Comparison of ENCODE assay signal across 8 cellular contexts in the genomic region with DNA sequence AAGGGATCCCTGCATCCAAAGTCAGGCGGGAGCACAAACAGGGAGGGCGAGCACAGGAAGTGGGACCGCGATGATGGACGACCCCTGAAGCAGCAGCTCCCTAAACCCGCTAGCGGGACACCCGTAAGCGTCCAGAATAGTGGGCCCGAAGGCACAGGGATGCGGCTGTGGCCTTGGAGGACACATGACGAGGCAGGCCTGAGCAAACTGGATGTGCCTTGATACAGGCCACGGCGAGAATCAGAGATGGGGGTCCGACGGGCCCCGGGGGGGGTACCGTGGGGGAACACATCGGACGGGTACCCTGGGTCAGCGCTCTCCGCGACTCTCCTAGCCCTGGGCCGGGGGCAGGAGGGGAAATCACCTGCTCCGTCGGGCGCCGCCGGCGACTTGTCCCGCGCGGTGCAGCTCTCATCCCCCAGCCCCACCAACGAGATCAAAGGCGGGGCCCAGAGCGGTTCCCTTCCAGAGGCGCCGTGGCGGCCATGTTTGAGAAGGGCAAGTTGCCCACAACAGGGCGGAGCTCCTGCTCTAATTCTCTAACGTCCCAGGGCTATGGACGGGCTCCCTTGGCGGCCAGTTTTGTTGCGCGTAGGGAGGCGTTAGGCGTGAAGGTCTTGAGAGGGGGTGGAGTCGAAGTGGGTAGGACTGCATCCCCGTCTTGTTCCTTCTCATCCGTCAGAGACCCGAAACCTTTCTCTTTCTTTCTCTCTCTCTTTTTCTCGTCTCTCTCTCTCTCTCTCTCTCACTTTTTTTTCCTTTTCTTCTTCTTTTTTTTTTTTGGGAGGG. TPM values are rescaled to one million over a fixed set of nuclear protein-coding genes. Genes with fewer than 3 reads are reported as not detected.
A peak's percentile ranks its signal among the peaks of the same experiment; 100 is the strongest.
DNase-seq lines count a peak whose midpoint lies in the region; ATAC-seq and TF ChIP-seq lines count a peak whose summit lies in the region.

A gene with protein sequence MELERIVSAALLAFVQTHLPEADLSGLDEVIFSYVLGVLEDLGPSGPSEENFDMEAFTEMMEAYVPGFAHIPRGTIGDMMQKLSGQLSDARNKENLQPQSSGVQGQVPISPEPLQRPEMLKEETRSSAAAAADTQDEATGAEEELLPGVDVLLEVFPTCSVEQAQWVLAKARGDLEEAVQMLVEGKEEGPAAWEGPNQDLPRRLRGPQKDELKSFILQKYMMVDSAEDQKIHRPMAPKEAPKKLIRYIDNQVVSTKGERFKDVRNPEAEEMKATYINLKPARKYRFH (minus strand): TSS at position 413 of the 789 bp plus-strand sequence. CDS start 7,386 bp downstream, outside the sequence.

- H3K4me3 ChIP-seq in BLaER1 (peak within 1 kb of the TSS; percentile 96), colonic mucosa (peak within 1 kb of the TSS; percentile 85)

- H3K4me3 Mint-ChIP-seq in activated CD4-positive, alpha-beta T cell treated with anti-CD3 and anti-CD28 coated beads, Interleukin-2, amount 10 ng/mL, durations not matched to agents 24 days and 14 days, result peak within 1 kb of the TSS; percentile 85

- H3K27ac ChIP-seq in BLaER1 (peak within 1 kb of the TSS; percentile 94), colonic mucosa (peak within 1 kb of the TSS; percentile 22)

- TF ChIP-seq CTCF in colonic mucosa (IDR thresholded peaks at IDR 0.05), result no peak

- DNase-seq in NCI-H526 treated with DMSO at 0.1 percent for 48 hours (lab: John Stamatoyannopoulos, UW), result peak; percentile 88
- peak; percentile 100 for DNase-seq in activated CD4-positive, alpha-beta T cell treated with anti-CD3 and anti-CD28 coated beads, Interleukin-2, amount 10 ng/mL, durations not matched to agents 24 days and 14 days
- peak; percentile 99 for DNase-seq in colonic mucosa
- DNase-seq in left colon, result peak; percentile 97
- peak; percentile 97 for DNase-seq in stimulated activated CD4-positive, alpha-beta T cell treated with anti-CD3 and anti-CD28 coated beads, Interleukin-1b, Interleukin-23, amount 100 ng/mL, for 48 hours

- peak within 1 kb of the TSS; percentile 98 for H3K4me2 ChIP-seq in BLaER1

- H3K9me3 Mint-ChIP-seq in activated CD4-positive, alpha-beta T cell treated with anti-CD3 and anti-CD28 coated beads, Interleukin-2, amount 10 ng/mL, durations not matched to agents 24 days and 14 days, result no peaks in the 10 kb centered on the region

- H4K20me1 ChIP-seq in BLaER1, result peaks cover under 1% of the 10 kb centered on the region; the same call in 1 of the 2 replicates

- peak; percentile 84 for ATAC-seq in GM19324 (IDR thresholded peaks at IDR 0.05; ENCODE audit: low FRiP score, unreplicated experiment)
- ATAC-seq in HG03469 (IDR thresholded peaks at IDR 0.05; ENCODE audit: unreplicated experiment), result peak; percentile 64
- ATAC-seq in left colon, result peak; percentile 97

- no peaks in the 10 kb centered on the region for H3K27me3 Mint-ChIP-seq in activated CD4-positive, alpha-beta T cell treated with anti-CD3 and anti-CD28 coated beads, Interleukin-2, amount 10 ng/mL, durations not matched to agents 24 days and 14 days

- peaks cover 17% of the 10 kb centered on the region for H3K36me3 ChIP-seq in BLaER1
- no peaks in the 10 kb centered on the region for H3K36me3 ChIP-seq in colonic mucosa

- peaks cover 48% of the 10 kb centered on the region for H3K4me1 Mint-ChIP-seq in activated CD4-positive, alpha-beta T cell treated with anti-CD3 and anti-CD28 coated beads, Interleukin-2, amount 10 ng/mL, durations not matched to agents 24 days and 14 days

- H3K27ac Mint-ChIP-seq in activated CD4-positive, alpha-beta T cell treated with anti-CD3 and anti-CD28 coated beads, Interleukin-2, amount 10 ng/mL, durations not matched to agents 24 days and 14 days, result peak within 1 kb of the TSS; percentile 81

- H3K9me3 ChIP-seq in BLaER1, result no peaks in the 10 kb centered on the region
- H3K9me3 ChIP-seq in colonic mucosa, result no peaks in the 10 kb centered on the region

- peaks cover 12% of the 10 kb centered on the region for H3K36me3 Mint-ChIP-seq in activated CD4-positive, alpha-beta T cell treated with anti-CD3 and anti-CD28 coated beads, Interleukin-2, amount 10 ng/mL, durations not matched to agents 24 days and 14 days (ENCODE audit: low read depth)

- intact Hi-C loops in activated CD4-positive, alpha-beta T cell treated with anti-CD3 and anti-CD28 coated beads, Interleukin-2, amount 10 ng/mL, durations not matched to agents 24 days and 14 days (cut with micrococcal nuclease), result loop anchor here (1.0 to 10.0 kb wide), 5 partner anchors 11 to 212 kb away; partner anchors contain the start of genes ACTR1A and TRIM8
- intact Hi-C loops in colonic mucosa (cut with DNase I) (no loop called here), left colon (cut with DNase I, micrococcal nuclease) (no loop called here)

- H3K27me3 ChIP-seq in BLaER1 (peaks cover 28% of the 10 kb centered on the region), colonic mucosa (no peaks in the 10 kb centered on the region)

- H3K4me1 ChIP-seq in BLaER1 (peaks cover 52% of the 10 kb centered on the region), colonic mucosa (peaks cover 4% of the 10 kb centered on the region)

- H3K9ac ChIP-seq in BLaER1, result peak within 1 kb of the TSS; percentile 96
- peak within 1 kb of the TSS; percentile 96 to 98 for H3K9ac ChIP-seq in colonic mucosa (ENCODE audit: low read depth in 2 of 2, low read length in 2 of 2)

RNA-seq across cellular contexts. Expression of the gene that starts here (rescaled TPM):
- total RNA-seq in activated CD4-positive, alpha-beta T cell treated with anti-CD3 and anti-CD28 coated beads, Interleukin-2, amount 10 ng/mL, durations not matched to agents 24 days and 14 days, result 64.2 and 67.6 TPM in 2 replicates
- total RNA-seq in colonic mucosa (10 to 100 TPM; 30.2 to 32.1 TPM), left colon (10 to 100 TPM; 25.4 to 27.8 TPM)

Comparison
In these comparisons a context has a peak if more than half of its experiments do, and no peak if none do; other contexts are left out.
1. Peak in every context shown above with its lines: DNase-seq, ATAC-seq, H3K4me3 ChIP-seq and H3K27ac ChIP-seq.